ENCODE assay signal across 8 cellular contexts in the genomic region with DNA sequence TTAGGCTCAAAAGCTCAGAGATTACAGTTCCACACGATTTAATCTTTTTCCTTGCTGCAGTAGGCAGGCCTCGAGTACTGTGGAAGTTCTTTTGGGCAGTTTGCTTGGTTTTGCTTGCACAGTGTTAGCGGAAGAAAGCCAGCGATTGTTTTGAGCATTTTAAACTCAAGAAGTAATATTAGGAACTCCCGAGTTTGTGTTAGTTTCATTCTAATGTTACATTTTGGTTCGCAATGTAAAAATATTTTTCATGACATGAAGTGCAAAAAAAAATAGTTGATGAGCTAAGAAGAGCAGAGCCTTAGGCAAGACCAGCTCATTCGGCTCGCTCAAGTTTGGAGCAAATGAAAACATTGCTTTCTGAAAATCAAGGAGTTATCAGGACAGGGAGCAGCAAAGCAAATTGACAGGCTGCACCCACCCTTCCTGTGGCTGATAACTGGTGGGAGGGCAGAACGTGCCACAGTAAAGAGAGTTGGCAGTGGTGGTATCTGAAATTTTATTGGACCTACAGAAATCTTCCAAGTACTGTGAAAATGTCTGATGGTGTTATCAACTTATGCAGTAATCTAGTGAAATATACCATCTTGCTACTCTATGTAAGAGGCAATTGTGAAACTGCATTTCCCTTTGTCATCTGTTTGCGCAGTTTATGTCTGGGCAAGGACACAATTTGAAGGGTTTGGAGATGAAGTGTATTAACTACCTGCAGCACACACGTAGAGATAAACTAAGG. TPM values are rescaled to one million over a fixed set of nuclear protein-coding genes. Genes with fewer than 3 reads are reported as not detected.
DNase-seq lines count a peak whose midpoint lies in the region; ATAC-seq, FAIRE-seq and TF ChIP-seq lines count a peak whose summit lies in the region.

No MANE protein-coding gene starts in this region.

- peak overlapping the region; percentile 68 to 89 for H3K9ac ChIP-seq in kidney (ENCODE audit: low read length in 2 of 2)

- TF ChIP-seq EP300 in suprapubic skin (IDR thresholded peaks at IDR 0.05) = no peak

- FAIRE-seq in kidney (lab: Jason Lieb, UNC) = no peak

- 48% methylated on average over 11 of the region's 11 CpGs for WGBS in suprapubic skin

- H3K27ac Mint-ChIP-seq in activated T-helper 2 cell treated with anti-CD3 and anti-CD28 coated beads, Interferon-gamma antibody, Interleukin-2, Interleukin-4, amounts not matched to agents 10 μg/mL and 5 μg/mL and 100 μg/mL, durations not matched to agents 14 hours and 24 hours and 36 hours = peak overlapping the region; percentile 80

- intact Hi-C loops in cardiac septum (cut with DNase I) (loop anchor here (2.0 to 10.0 kb wide), 2 partner anchors 153 to 349 kb away; no protein-coding TSS in a partner anchor), kidney (cut with DNase I) (no loop called here)
- intact Hi-C loops in activated T-helper 2 cell treated with anti-CD3 and anti-CD28 coated beads, Interferon-gamma antibody, Interleukin-2, Interleukin-4, amounts not matched to agents 10 μg/mL and 5 μg/mL and 100 μg/mL, durations not matched to agents 14 hours and 24 hours and 36 hours (cut with micrococcal nuclease) = loop anchor here (1.0 to 10.0 kb wide), 9 partner anchors 43 to 584 kb away; no protein-coding TSS in a partner anchor

- H3K27me3 ChIP-seq in cardiac muscle cell = no peaks in the 10 kb centered on the region
- H3K27me3 ChIP-seq in suprapubic skin = no peaks in the 10 kb centered on the region

- H3K36me3 Mint-ChIP-seq in activated T-helper 2 cell treated with anti-CD3 and anti-CD28 coated beads, Interferon-gamma antibody, Interleukin-2, Interleukin-4, amounts not matched to agents 10 μg/mL and 5 μg/mL and 100 μg/mL, durations not matched to agents 14 hours and 24 hours and 36 hours (ENCODE audit: low read depth) = peaks cover 7% of the 10 kb centered on the region

- no peaks in the 10 kb centered on the region for H3K9me3 Mint-ChIP-seq in activated T-helper 2 cell treated with anti-CD3 and anti-CD28 coated beads, Interferon-gamma antibody, Interleukin-2, Interleukin-4, amounts not matched to agents 10 μg/mL and 5 μg/mL and 100 μg/mL, durations not matched to agents 14 hours and 24 hours and 36 hours

- peak in 1 of 2 donors; percentile 56 for DNase-seq in cardiac muscle cell (ENCODE audit: low read depth in 1 of 2, low spot score in 1 of 2)
- no peak for DNase-seq in cardiac septum (ENCODE audit: low spot score)
- no peak for DNase-seq in activated T-helper 2 cell treated with anti-CD3 and anti-CD28 coated beads, Interferon-gamma antibody, Interleukin-2, Interleukin-4, amounts not matched to agents 10 μg/mL and 5 μg/mL and 100 μg/mL, durations not matched to agents 14 hours and 24 hours and 36 hours (ENCODE audit: low spot score)
- no peak for DNase-seq in kidney
- no peak for DNase-seq in suprapubic skin (ENCODE audit: low spot score in 2 of 2)
- DNase-seq in NCI-H446 treated with DMSO at 0.1 percent for 48 hours (lab: John Stamatoyannopoulos, UW) = no peak
- no peak for DNase-seq in putamen (ENCODE audit: low spot score)

- H3K9me3 ChIP-seq in cardiac muscle cell (ENCODE audit: low read depth) (no peaks in the 10 kb centered on the region), kidney (ENCODE audit: control insufficient read depth in 1 of 2, low read length in 2 of 2) (no peaks in the 10 kb centered on the region), suprapubic skin (no peaks in the 10 kb centered on the region)

- H3K4me3 Mint-ChIP-seq in activated T-helper 2 cell treated with anti-CD3 and anti-CD28 coated beads, Interferon-gamma antibody, Interleukin-2, Interleukin-4, amounts not matched to agents 10 μg/mL and 5 μg/mL and 100 μg/mL, durations not matched to agents 14 hours and 24 hours and 36 hours (ENCODE audit: low read depth) = peak overlapping the region; percentile 90

- peaks cover 54% of the 10 kb centered on the region for H3K4me1 Mint-ChIP-seq in activated T-helper 2 cell treated with anti-CD3 and anti-CD28 coated beads, Interferon-gamma antibody, Interleukin-2, Interleukin-4, amounts not matched to agents 10 μg/mL and 5 μg/mL and 100 μg/mL, durations not matched to agents 14 hours and 24 hours and 36 hours (ENCODE audit: low read depth)

- H3K27me3 Mint-ChIP-seq in activated T-helper 2 cell treated with anti-CD3 and anti-CD28 coated beads, Interferon-gamma antibody, Interleukin-2, Interleukin-4, amounts not matched to agents 10 μg/mL and 5 μg/mL and 100 μg/mL, durations not matched to agents 14 hours and 24 hours and 36 hours (ENCODE audit: low read depth) = peaks cover 7% of the 10 kb centered on the region

- H3K4me1 ChIP-seq in cardiac muscle cell (ENCODE audit: low read depth) (peaks cover 39% of the 10 kb centered on the region), kidney (ENCODE audit: control insufficient read depth in 1 of 2, insufficient read depth in 1 of 2, low read depth in 1 of 2, low read length in 2 of 2) (peaks cover 5 to 25% of the 10 kb centered on the region in 2 donors), suprapubic skin (peaks cover 28% of the 10 kb centered on the region)

- ATAC-seq in GM18519 (IDR thresholded peaks at IDR 0.05; ENCODE audit: low FRiP score, unreplicated experiment) = no peak

- no peak for TF ChIP-seq POLR2A in suprapubic skin (IDR thresholded peaks at IDR 0.05)

- peak overlapping the region; percentile 54 for H3K4me3 ChIP-seq in cardiac muscle cell
- H3K4me3 ChIP-seq in kidney (ENCODE audit: low read length in 2 of 2) = peak overlapping the region; percentile 89 to 98
- peak overlapping the region; percentile 91 for H3K4me3 ChIP-seq in suprapubic skin

- TF ChIP-seq CTCF in cardiac muscle cell (IDR thresholded peaks at IDR 0.05; ENCODE audit: low read depth, low read length) (no peak), kidney (IDR thresholded peaks at IDR 0.05; ENCODE audit: borderline replicate concordance, extremely low read depth, insufficient read depth) (no peak), suprapubic skin (IDR thresholded peaks at IDR 0.05) (no peak)

- no peaks in the 10 kb centered on the region for H3K36me3 ChIP-seq in cardiac muscle cell
- H3K36me3 ChIP-seq in kidney (ENCODE audit: control insufficient read depth in 1 of 2, insufficient read depth in 2 of 2, low read length in 2 of 2) = no peaks in the 10 kb centered on the region
- no peaks in the 10 kb centered on the region for H3K36me3 ChIP-seq in suprapubic skin

- H3K27ac ChIP-seq in cardiac muscle cell (peak overlapping the region; percentile 80), kidney (ENCODE audit: low read depth in 2 of 2, low read length in 2 of 2) (peak overlapping the region; percentile 66 to 94), suprapubic skin (peak overlapping the region; percentile 91)

RNA-seq across cellular contexts. Expression of gene PLCL2, which starts 1.4 kb away (rescaled TPM):
- 34.8 and 49.1 TPM in 2 replicates for total RNA-seq in cardiac muscle cell
- 17.3 and 30.4 TPM in 2 replicates for polyA plus RNA-seq in cardiac muscle cell
- 27.0 TPM for total RNA-seq in cardiac septum
- total RNA-seq in activated T-helper 2 cell treated with anti-CD3 and anti-CD28 coated beads, Interferon-gamma antibody, Interleukin-2, Interleukin-4, amounts not matched to agents 10 μg/mL and 5 μg/mL and 100 μg/mL, durations not matched to agents 14 hours and 24 hours and 36 hours = 12.5 and 12.8 TPM in 2 replicates
- 19.1 TPM for total RNA-seq in kidney
- 10.5 TPM for polyA plus RNA-seq in kidney (ENCODE audit: insufficient read depth, low read depth, low replicate concordance)
- 1 to 10 TPM; 1.5 to 4.2 (median 1.9) TPM for total RNA-seq in suprapubic skin
